Comparison of ENCODE assay signal across 1 cellular context in the genomic region with DNA sequence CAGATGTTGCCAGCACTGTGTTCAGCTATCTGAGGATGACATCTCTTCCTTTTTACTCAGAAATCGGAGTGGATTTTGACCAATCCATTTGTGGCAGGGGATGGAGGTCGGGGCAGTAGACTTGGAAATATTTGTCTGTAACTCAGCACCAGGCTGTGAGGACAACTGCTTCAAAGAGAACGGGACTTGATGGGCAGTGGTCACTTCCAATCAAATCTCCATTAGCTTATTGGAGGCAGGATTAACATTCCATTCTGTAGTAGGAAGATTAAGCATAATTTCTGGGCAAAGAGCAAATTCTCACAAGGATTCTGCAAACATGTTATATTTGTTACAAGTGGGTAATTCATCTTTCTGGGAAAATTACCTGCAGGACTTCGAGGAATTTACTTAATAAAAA.
TF ChIP-seq lines count a peak whose summit lies in the region.

No MANE protein-coding gene starts in this region.

TF ChIP-seq in HEK293T, 16 proteins besides CTCF, POLR2A, EP300 and RAD21 (continued from another document):
- TF ChIP-seq FOXA1 (IDR thresholded peaks at IDR 0.05) = no peak
